Comparison of ENCODE assay signal across 10 cellular contexts in genomic region chr2:174014021-174014698, GRCh38. TPM values are rescaled to one million over a fixed set of nuclear protein-coding genes. Genes with fewer than 3 reads are reported as not detected.
DNase-seq lines count a peak whose midpoint lies in the region; ATAC-seq and TF ChIP-seq lines count a peak whose summit lies in the region.
"Had no signal": no experiment of that assay in that cellular context is flagged by ENCODE, and none has a peak within 500 bp of the region (broad histone marks: within the 10 kb centered on the region; RNA-seq: fewer than 3 reads in every experiment).

No MANE protein-coding gene starts in this region.

- peak overlapping the region; percentile 83 for H3K27ac ChIP-seq in ACC112 (ENCODE audit: low read depth, low read length)
- H3K27ac ChIP-seq in HUES64 (ENCODE audit: low read depth, low read length), result peak overlapping the region; percentile 1; the same call in 1 of the 2 replicates
- peak overlapping the region; percentile 83 for H3K27ac ChIP-seq in osteoblast (ENCODE audit: low read depth, low read length)
- H3K27ac ChIP-seq in OCI-LY7 (ENCODE audit: low read depth, low read length, poor library complexity, severe bottlenecking), result no peak overlapping the region

- WGBS in HUES64, result 50% methylated on average over 5 of the region's 5 CpGs

- POLR2A ChIA-PET in OCI-LY7 (lab: Charles Lee), result interaction anchor here (0.6 kb wide), 1 partner anchor 44 kb away, joined by 3 read pairs; no protein-coding TSS in a partner anchor

- H2AFZ ChIP-seq in ACC112 (ENCODE audit: low read length, unreplicated experiment), result peak overlapping the region; percentile 62
- no peak overlapping the region for H2AFZ ChIP-seq in osteoblast (ENCODE audit: low read length)
- no peak overlapping the region for H2AFZ ChIP-seq in OCI-LY7 (ENCODE audit: low read length)

- H3K79me2 ChIP-seq in ACC112 (ENCODE audit: control insufficient read depth, insufficient read depth, low read length, unreplicated experiment) (peaks cover 3% of the 10 kb centered on the region), osteoblast (ENCODE audit: insufficient read depth, low read length) (no peaks in the 10 kb centered on the region), OCI-LY7 (ENCODE audit: insufficient read depth, low read depth, low read length) (no peaks in the 10 kb centered on the region)

- peaks cover 51% of the 10 kb centered on the region for H3K4me1 ChIP-seq in ACC112 (ENCODE audit: control insufficient read depth, insufficient read depth, low read length, unreplicated experiment)
- peaks cover 20% of the 10 kb centered on the region for H3K4me1 ChIP-seq in HUES64 (ENCODE audit: insufficient read depth, low read length)
- peaks cover 34% of the 10 kb centered on the region for H3K4me1 ChIP-seq in osteoblast (ENCODE audit: insufficient read depth, low read length)
- no peaks in the 10 kb centered on the region for H3K4me1 ChIP-seq in OCI-LY7 (ENCODE audit: insufficient read depth, low read length, poor library complexity, severe bottlenecking)

- no TSS peak for BruUV-seq in OCI-LY7 (replicated peaks; lab: Mats Ljungman, UMichigan)

- H3K4me2 ChIP-seq in osteoblast (ENCODE audit: insufficient read depth, low read length) (peak overlapping the region; percentile 82), OCI-LY7 (ENCODE audit: low read length) (no peak overlapping the region)

- no peaks in the 10 kb centered on the region for H3K9me2 ChIP-seq in OCI-LY7 (ENCODE audit: insufficient read depth, low read length)

- peak; percentile 55 for DNase-seq in fibroblast of mammary gland (ENCODE audit: low read depth)
- peak; percentile 89 for DNase-seq in osteoblast (ENCODE audit: insufficient read length, low spot score, missing footprints)
- DNase-seq in OCI-LY7 (ENCODE audit: low spot score), result no peak
- no peak for DNase-seq in NCI-H2227 treated with DMSO at 0.1 percent for 48 hours (lab: John Stamatoyannopoulos, UW)
- DNase-seq: activated T-cell treated with anti-CD3 and anti-CD28 coated beads for 4 hours, GF-D8 had no signal

- ATAC-seq in HG02642 (IDR thresholded peaks at IDR 0.05; ENCODE audit: poor library complexity, unreplicated experiment) (no peak), GM21526 (IDR thresholded peaks at IDR 0.05; ENCODE audit: low FRiP score, unreplicated experiment) (no peak)

- H4K20me1 ChIP-seq in osteoblast (ENCODE audit: insufficient read depth, low read length) (no peaks in the 10 kb centered on the region), OCI-LY7 (ENCODE audit: insufficient read depth, low read length) (no peaks in the 10 kb centered on the region)

- no peaks in the 10 kb centered on the region for H3K27me3 ChIP-seq in ACC112 (ENCODE audit: insufficient read depth, low read length)
- H3K27me3 ChIP-seq in HUES64 (ENCODE audit: insufficient read depth, low read length), result peaks cover 9% of the 10 kb centered on the region
- no peaks in the 10 kb centered on the region for H3K27me3 ChIP-seq in osteoblast (ENCODE audit: insufficient read depth, low read length)

- CTCF ChIA-PET in OCI-LY7 (lab: Charles Lee; ENCODE audit: unreplicated experiment), result no interaction called here

- peak overlapping the region; percentile 85 for H3K4me3 ChIP-seq in ACC112 (ENCODE audit: low read depth, low read length)
- no peak overlapping the region for H3K4me3 ChIP-seq in HUES64 (ENCODE audit: low read length)
- no peak overlapping the region for H3K4me3 ChIP-seq in fibroblast of mammary gland (ENCODE audit: control insufficient read depth, low read depth, low read length)
- H3K4me3 ChIP-seq in osteoblast (ENCODE audit: insufficient read depth, low read length), result no peak overlapping the region
- no peak overlapping the region for H3K4me3 ChIP-seq in OCI-LY7 (ENCODE audit: low read depth, low read length, poor library complexity, severe bottlenecking)

- H3K9ac ChIP-seq in HUES64 (ENCODE audit: low read depth, low read length), result no peak overlapping the region

- no peaks in the 10 kb centered on the region for H3K9me3 ChIP-seq in HUES64 (ENCODE audit: insufficient read depth, low read depth, low read length)
- H3K9me3 ChIP-seq in osteoblast (ENCODE audit: low read depth, low read length), result no peaks in the 10 kb centered on the region
- H3K9me3 ChIP-seq in OCI-LY7 (ENCODE audit: low read length), result no peaks in the 10 kb centered on the region

- TF ChIP-seq CTCF in fibroblast of mammary gland (conservative IDR thresholded peaks at IDR 0.05; ENCODE audit: control insufficient read depth, insufficient read depth, low read depth, low read length) (no peak), osteoblast (IDR thresholded peaks at IDR 0.05; ENCODE audit: extremely low read depth, low read depth, low read length) (no peak), OCI-LY7 (conservative IDR thresholded peaks at IDR 0.05; ENCODE audit: low read length) (no peak)

- H3K36me3 ChIP-seq in ACC112 (ENCODE audit: insufficient read depth, low read length) (no peaks in the 10 kb centered on the region), HUES64 (ENCODE audit: insufficient read depth, low read length) (no peaks in the 10 kb centered on the region), osteoblast (ENCODE audit: insufficient read depth, low read length) (no peaks in the 10 kb centered on the region), OCI-LY7 (ENCODE audit: insufficient read depth, low read length) (no peaks in the 10 kb centered on the region)

- intact Hi-C loops in OCI-LY7 (cut with micrococcal nuclease; ENCODE audit: unreplicated experiment), result no loop called here

RNA-seq across cellular contexts. Expression of gene SP3, which starts 49.0 kb away (rescaled TPM):
- polyA plus RNA-seq in HUES64 (2013, experiment 1 of 2), result 63.6 TPM
- polyA plus RNA-seq in HUES64 (2013, experiment 2 of 2), result 62.4 TPM
- total RNA-seq in osteoblast, result 113 and 122 TPM in 2 replicates
- 129 and 150 TPM in 2 replicates for total RNA-seq in OCI-LY7 (2014; rRNA removed; shearing (Covaris generic))
- 115 and 127 TPM in 2 replicates for total RNA-seq in OCI-LY7 (2022)

Comparison
In these comparisons a context has a peak if more than half of its experiments do, and no peak if none do; other contexts are left out.
1. DNase-seq: peak in fibroblast of mammary gland (single experiment) and osteoblast (single experiment); none in OCI-LY7 (single experiment) and NCI-H2227 treated with DMSO at 0.1 percent for 48 hours (single experiment).